In the genomic region with DNA sequence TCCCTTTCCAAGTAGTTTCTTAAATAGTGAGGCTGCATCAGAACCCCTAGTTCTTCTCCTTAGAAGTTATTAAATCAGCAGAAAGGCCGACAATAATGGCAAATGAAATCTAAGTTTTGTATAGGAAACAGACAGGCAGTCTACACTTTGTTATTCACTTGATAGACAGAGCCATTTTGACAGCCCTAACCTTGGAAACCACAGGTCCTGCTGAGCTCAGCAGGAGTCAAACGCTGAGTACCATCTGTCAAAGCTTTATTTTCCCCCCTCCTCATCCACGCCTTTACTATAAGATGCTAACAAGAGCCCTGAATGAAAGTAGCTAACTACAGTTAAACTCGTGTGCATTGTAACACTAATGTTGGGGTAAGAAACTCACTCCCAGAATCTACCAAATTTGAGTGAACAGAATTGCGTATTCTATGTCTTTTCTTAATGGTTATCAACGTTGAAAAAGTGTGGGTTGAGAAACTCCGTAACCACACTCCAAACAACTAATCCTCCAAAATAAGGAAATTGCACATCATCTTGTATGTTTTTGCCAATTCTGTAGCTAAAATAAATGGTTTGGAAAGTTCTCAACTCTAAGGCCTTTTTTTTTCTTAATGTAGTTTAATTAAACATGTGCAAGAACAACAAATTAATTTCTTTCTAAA, we compare ENCODE assay signal across 13 cellular contexts.
A peak's percentile ranks its signal among the peaks of the same experiment; 100 is the strongest.
DNase-seq lines count a peak whose midpoint lies in the region; TF ChIP-seq lines count a peak whose summit lies in the region.
"Had no signal": no experiment of that assay in that cellular context is flagged by ENCODE, and none has a peak within 500 bp of the region (broad histone marks: within the 10 kb centered on the region; RNA-seq: fewer than 3 reads in every experiment).

No MANE protein-coding gene starts in this region.

- H3K27ac ChIP-seq in ACC112 (ENCODE audit: low read depth, low read length), result no peak overlapping the region

- H3K9me3 Mint-ChIP-seq in brain, result no peaks in the 10 kb centered on the region
- H3K9me3 Mint-ChIP-seq: activated naive CD8-positive, alpha-beta T cell treated with anti-CD3 and anti-CD28 coated beads for 36 hours had no signal

- no peaks in the 10 kb centered on the region for H3K79me2 ChIP-seq in ACC112 (ENCODE audit: control insufficient read depth, insufficient read depth, low read length, unreplicated experiment)

- peak overlapping the region; percentile 57 for H2AFZ ChIP-seq in ACC112 (ENCODE audit: low read length, unreplicated experiment)

- peak overlapping the region in 3 of 5 experiments; percentile 34 to 63 (median 48) for H3K27ac Mint-ChIP-seq in brain
- H3K27ac Mint-ChIP-seq: activated naive CD8-positive, alpha-beta T cell treated with anti-CD3 and anti-CD28 coated beads for 36 hours had no signal

- no peaks in the 10 kb centered on the region for H3K27me3 ChIP-seq in ACC112 (ENCODE audit: insufficient read depth, low read length)

- DNase-seq in NCI-H128 (lab: John Stamatoyannopoulos, UW; ENCODE audit: unreplicated experiment) (peak; percentile 49), NCI-H69 (lab: John Stamatoyannopoulos, UW) (peak; percentile 92), DMS53 treated with DMSO at 0.1 percent for 48 hours (lab: John Stamatoyannopoulos, UW; ENCODE audit: unreplicated experiment) (no peak), DMS153 treated with DMSO at 0.1 percent for 48 hours (lab: John Stamatoyannopoulos, UW; ENCODE audit: unreplicated experiment) (no peak), NCI-H2196 (lab: John Stamatoyannopoulos, UW; ENCODE audit: unreplicated experiment) (no peak), DMS79 (lab: John Stamatoyannopoulos, UW) (no peak)
- DNase-seq: activated naive CD8-positive, alpha-beta T cell treated with anti-CD3 and anti-CD28 coated beads for 36 hours; activated T-cell treated with anti-CD3 and anti-CD28 coated beads for 4 hours; central memory CD4-positive, alpha-beta T cell; HCEC 1CT; mucosa of descending colon had no signal

- peaks cover 18% of the 10 kb centered on the region for H3K4me1 ChIP-seq in ACC112 (ENCODE audit: control insufficient read depth, insufficient read depth, low read length, unreplicated experiment)

- no peak for TF ChIP-seq CTCF in brain (conservative IDR thresholded peaks at IDR 0.05)

- H3K27me3 Mint-ChIP-seq in brain, result no peaks in the 10 kb centered on the region
- H3K27me3 Mint-ChIP-seq: activated naive CD8-positive, alpha-beta T cell treated with anti-CD3 and anti-CD28 coated beads for 36 hours had no signal

- no peaks in the 10 kb centered on the region for H3K36me3 ChIP-seq in ACC112 (ENCODE audit: insufficient read depth, low read length)

- no peak overlapping the region for H3K4me3 ChIP-seq in ACC112 (ENCODE audit: low read depth, low read length)
- H3K4me3 ChIP-seq: mucosa of descending colon had no signal

- no peaks in the 10 kb centered on the region for H3K36me3 Mint-ChIP-seq in brain
- H3K36me3 Mint-ChIP-seq: activated naive CD8-positive, alpha-beta T cell treated with anti-CD3 and anti-CD28 coated beads for 36 hours had no signal

- peak overlapping the region in 4 of 5 experiments; percentile 6 to 58 (median 53) for H3K4me3 Mint-ChIP-seq in brain
- H3K4me3 Mint-ChIP-seq: activated naive CD8-positive, alpha-beta T cell treated with anti-CD3 and anti-CD28 coated beads for 36 hours had no signal

- peaks cover 46% of the 10 kb centered on the region for H3K4me1 Mint-ChIP-seq in brain

Comparison
In these comparisons a context has a peak if more than half of its experiments do, and no peak if none do; other contexts are left out.
1. DNase-seq: peak in NCI-H128 (single experiment) and NCI-H69 (single experiment); none in DMS53 treated with DMSO at 0.1 percent for 48 hours (single experiment), DMS153 treated with DMSO at 0.1 percent for 48 hours (single experiment), NCI-H2196 (single experiment) and DMS79 (single experiment).